Comparison of ENCODE assay signal across 23 cellular contexts in genomic region chr3:50174947-50175524, GRCh38. TPM values are rescaled to one million over a fixed set of nuclear protein-coding genes. Genes with fewer than 3 reads are reported as not detected.
"Had no signal": no experiment of that assay in that cellular context is flagged by ENCODE, and none has a peak within 500 bp of the region (broad histone marks: within the 10 kb centered on the region; RNA-seq: fewer than 3 reads in every experiment).

No MANE protein-coding gene starts in this region.

- H3K9ac ChIP-seq: neural progenitor cell had no signal

- H3K4me2 ChIP-seq: neural progenitor cell had no signal

- ATAC-seq: gastrocnemius medialis; left lobe of liver; stimulated activated naive CD8-positive, alpha-beta T cell treated with anti-CD3 and anti-CD28 coated beads, Interleukin-15, amount 100 ng/mL, for 72 hours had no signal

- H3K4me3 Mint-ChIP-seq: activated CD4-positive, alpha-beta T cell treated with anti-CD3 and anti-CD28 coated beads, Interleukin-2, amount 10 ng/mL, durations not matched to agents 24 days and 14 days; central memory CD8-positive, alpha-beta T cell; neural progenitor cell; stimulated activated naive CD8-positive, alpha-beta T cell treated with anti-CD3 and anti-CD28 coated beads, Interleukin-15, amount 100 ng/mL, for 72 hours had no signal

- H3K27ac ChIP-seq: colonic mucosa, gastrocnemius medialis, neural progenitor cell, prostate gland, right atrium auricular region, skin epidermis, suprapubic skin, transverse colon had no signal

- H3K27me3 Mint-ChIP-seq: activated CD4-positive, alpha-beta T cell treated with anti-CD3 and anti-CD28 coated beads, Interleukin-2, amount 10 ng/mL, durations not matched to agents 24 days and 14 days; stimulated activated naive CD8-positive, alpha-beta T cell treated with anti-CD3 and anti-CD28 coated beads, Interleukin-15, amount 100 ng/mL, for 72 hours had no signal

- H3K4me3 ChIP-seq: colonic mucosa, gastrocnemius medialis, neural progenitor cell, prostate gland, right atrium auricular region, skin epidermis, suprapubic skin, transverse colon had no signal

- H3K9me3 ChIP-seq: colonic mucosa, gastrocnemius medialis, prostate gland, right atrium auricular region, suprapubic skin, transverse colon had no signal

- H3K27ac Mint-ChIP-seq: activated CD4-positive, alpha-beta T cell treated with anti-CD3 and anti-CD28 coated beads, Interleukin-2, amount 10 ng/mL, durations not matched to agents 24 days and 14 days; neural progenitor cell; stimulated activated naive CD8-positive, alpha-beta T cell treated with anti-CD3 and anti-CD28 coated beads, Interleukin-15, amount 100 ng/mL, for 72 hours had no signal

- H2AFZ ChIP-seq: neural progenitor cell had no signal

- H3K27me3 ChIP-seq: colonic mucosa, gastrocnemius medialis, neural progenitor cell, right atrium auricular region, suprapubic skin, transverse colon had no signal

- H3K36me3 ChIP-seq: colonic mucosa, gastrocnemius medialis, neural progenitor cell, prostate gland, right atrium auricular region, transverse colon had no signal

- H3K9me3 Mint-ChIP-seq: activated CD4-positive, alpha-beta T cell treated with anti-CD3 and anti-CD28 coated beads, Interleukin-2, amount 10 ng/mL, durations not matched to agents 24 days and 14 days; central memory CD8-positive, alpha-beta T cell; neural progenitor cell; stimulated activated naive CD8-positive, alpha-beta T cell treated with anti-CD3 and anti-CD28 coated beads, Interleukin-15, amount 100 ng/mL, for 72 hours had no signal

- DNase-seq: activated CD4-positive, alpha-beta T cell treated with anti-CD3 and anti-CD28 coated beads, Interleukin-2, amount 10 ng/mL, durations not matched to agents 24 days and 14 days; activated CD8-positive, alpha-beta memory T cell treated with anti-CD3 and anti-CD28 coated beads, Interleukin-2, amount 50 U/mL, for 48 hours; activated effector memory CD4-positive, alpha-beta T cell treated with anti-CD3 and anti-CD28 coated beads, Interleukin-2, amount 50 U/mL, for 16 hours; activated naive CD4-positive, alpha-beta T cell treated with anti-CD3 and anti-CD28 coated beads, Interleukin-2, amount 50 U/mL, for 16 hours; activated T-cell treated with anti-CD3 and anti-CD28 coated beads, Interleukin-2, amount 50 U/mL, for 48 hours; aorta; colonic mucosa; erythroblast; gastrocnemius medialis; head of caudate nucleus; stimulated activated CD4-positive, alpha-beta T cell treated with anti-CD3 and anti-CD28 coated beads, Interleukin-2, amount 100 ng/mL, for 48 hours; stimulated activated naive CD8-positive, alpha-beta T cell treated with anti-CD3 and anti-CD28 coated beads, Interleukin-15, amount 100 ng/mL, for 72 hours; transverse colon had no signal

RNA-seq across cellular contexts. Expression of gene GNAT1, which starts 16.4 kb away (rescaled TPM):
- total RNA-seq: activated CD4-positive, alpha-beta T cell treated with anti-CD3 and anti-CD28 coated beads, Interleukin-2, amount 10 ng/mL, durations not matched to agents 24 days and 14 days; aorta; colonic mucosa; gastrocnemius medialis; mononuclear cell; osteocyte; prostate gland; right atrium auricular region; transverse colon had no signal
- polyA plus RNA-seq: aorta had no signal

RNA-seq across cellular contexts. Expression of gene SLC38A3, which starts 30.0 kb away (rescaled TPM):
- total RNA-seq: activated CD4-positive, alpha-beta T cell treated with anti-CD3 and anti-CD28 coated beads, Interleukin-2, amount 10 ng/mL, durations not matched to agents 24 days and 14 days; mononuclear cell; transverse colon had no signal
- polyA plus RNA-seq: keratinocyte had no signal
